ENCODE assay signal across 1 cellular context in the genomic region with DNA sequence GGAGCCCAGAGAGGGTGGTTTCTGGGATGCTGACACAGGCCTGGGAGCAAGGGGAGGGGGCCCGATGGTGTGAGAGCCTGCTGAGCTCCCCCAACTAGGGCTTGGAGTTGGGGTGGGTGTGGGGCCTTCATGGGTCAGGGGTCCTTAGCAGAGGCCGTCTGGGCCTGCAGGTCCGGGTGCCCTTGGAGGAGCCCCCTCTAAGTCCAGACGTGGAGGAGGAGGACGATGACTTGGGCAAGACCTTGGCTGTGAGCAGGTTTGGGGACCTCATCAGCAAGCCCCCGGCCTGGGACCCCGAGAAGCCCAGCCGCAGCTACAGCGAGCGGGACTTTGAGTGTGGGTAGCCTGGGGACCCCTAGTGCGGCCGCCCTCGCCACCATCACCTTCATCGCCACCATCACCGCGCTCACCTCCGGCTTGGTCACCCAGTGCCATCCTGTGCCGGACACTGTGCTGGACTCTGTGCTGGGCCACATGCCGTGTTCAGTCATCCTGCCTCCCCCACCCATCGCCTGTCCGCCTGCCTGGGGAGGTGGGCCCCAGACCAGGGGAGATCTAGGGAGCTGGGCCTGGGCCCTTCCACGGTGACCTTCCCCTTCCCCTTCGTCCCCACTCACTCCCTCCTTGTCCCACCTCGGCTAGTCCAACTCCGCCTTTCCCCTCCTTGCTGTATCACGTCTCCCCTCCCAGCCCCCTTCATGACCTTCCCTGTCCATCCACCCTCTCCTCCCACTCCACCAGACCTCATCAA.
TF ChIP-seq lines count a peak whose summit lies in the region.

No MANE protein-coding gene starts in this region.

TF ChIP-seq in WTC11, 78 proteins besides CTCF, POLR2A, EP300 and RAD21 (continued from another document):
- TF ChIP-seq, protein P1, sequence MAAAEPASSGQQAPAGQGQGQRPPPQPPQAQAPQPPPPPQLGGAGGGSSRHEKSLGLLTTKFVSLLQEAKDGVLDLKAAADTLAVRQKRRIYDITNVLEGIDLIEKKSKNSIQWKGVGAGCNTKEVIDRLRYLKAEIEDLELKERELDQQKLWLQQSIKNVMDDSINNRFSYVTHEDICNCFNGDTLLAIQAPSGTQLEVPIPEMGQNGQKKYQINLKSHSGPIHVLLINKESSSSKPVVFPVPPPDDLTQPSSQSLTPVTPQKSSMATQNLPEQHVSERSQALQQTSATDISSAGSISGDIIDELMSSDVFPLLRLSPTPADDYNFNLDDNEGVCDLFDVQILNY (CRISPR knock-in tag; IDR thresholded peaks at IDR 0.05) = no peak
- TF ChIP-seq TEAD4 (CRISPR knock-in tag; IDR thresholded peaks at IDR 0.05) = no peak
- TF ChIP-seq NR1H2 (CRISPR knock-in tag; IDR thresholded peaks at IDR 0.05) = no peak
- TF ChIP-seq, protein P2, sequence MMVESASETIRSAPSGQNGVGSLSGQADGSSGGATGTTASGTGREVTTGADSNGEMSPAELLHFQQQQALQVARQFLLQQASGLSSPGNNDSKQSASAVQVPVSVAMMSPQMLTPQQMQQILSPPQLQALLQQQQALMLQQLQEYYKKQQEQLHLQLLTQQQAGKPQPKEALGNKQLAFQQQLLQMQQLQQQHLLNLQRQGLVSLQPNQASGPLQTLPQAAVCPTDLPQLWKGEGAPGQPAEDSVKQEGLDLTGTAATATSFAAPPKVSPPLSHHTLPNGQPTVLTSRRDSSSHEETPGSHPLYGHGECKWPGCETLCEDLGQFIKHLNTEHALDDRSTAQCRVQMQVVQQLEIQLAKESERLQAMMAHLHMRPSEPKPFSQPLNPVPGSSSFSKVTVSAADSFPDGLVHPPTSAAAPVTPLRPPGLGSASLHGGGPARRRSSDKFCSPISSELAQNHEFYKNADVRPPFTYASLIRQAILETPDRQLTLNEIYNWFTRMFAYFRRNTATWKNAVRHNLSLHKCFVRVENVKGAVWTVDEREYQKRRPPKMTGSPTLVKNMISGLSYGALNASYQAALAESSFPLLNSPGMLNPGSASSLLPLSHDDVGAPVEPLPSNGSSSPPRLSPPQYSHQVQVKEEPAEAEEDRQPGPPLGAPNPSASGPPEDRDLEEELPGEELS (CRISPR knock-in tag; IDR thresholded peaks at IDR 0.05) = no peak
- TF ChIP-seq, protein P3, sequence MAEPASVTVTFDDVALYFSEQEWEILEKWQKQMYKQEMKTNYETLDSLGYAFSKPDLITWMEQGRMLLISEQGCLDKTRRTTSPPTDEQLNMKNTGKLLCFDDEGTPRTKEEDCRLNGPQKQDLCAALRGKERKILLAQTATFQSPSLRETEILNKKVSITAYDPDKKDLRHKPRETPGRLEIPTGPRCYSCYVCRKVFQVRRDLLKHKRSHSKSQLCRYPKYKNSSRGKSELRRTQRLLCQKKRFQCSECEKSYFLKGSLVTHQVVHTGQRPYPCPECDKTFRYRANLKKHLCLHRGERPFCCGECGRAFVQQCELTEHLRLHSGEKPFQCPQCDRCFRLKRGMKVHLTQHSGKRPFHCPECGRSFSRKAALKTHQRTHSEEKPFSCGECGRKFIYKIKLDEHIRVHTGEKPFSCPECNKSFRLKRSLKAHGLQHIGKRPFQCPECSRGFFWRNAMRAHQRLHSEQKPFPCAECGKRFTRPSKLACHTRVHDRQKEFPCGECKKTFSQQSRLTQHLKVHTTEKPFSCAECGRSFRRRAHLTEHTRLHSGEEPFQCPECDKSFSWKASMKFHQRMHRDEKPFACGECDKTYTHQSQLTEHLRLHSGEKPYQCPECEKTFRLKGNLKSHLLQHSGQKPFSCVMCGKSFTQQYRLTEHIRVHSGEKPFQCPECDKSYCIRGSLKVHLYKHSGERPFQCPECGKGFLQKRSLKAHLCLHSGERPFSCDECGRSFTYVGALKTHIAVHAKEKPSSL (CRISPR knock-in tag; conservative IDR thresholded peaks at IDR 0.05) = no peak
- no peak for TF ChIP-seq ESRRA (CRISPR knock-in tag; IDR thresholded peaks at IDR 0.05; ENCODE audit: borderline replicate concordance)
- no peak for TF ChIP-seq IRF2 (CRISPR knock-in tag; IDR thresholded peaks at IDR 0.05; ENCODE audit: borderline replicate concordance, low read depth)
- TF ChIP-seq GRHL2 (CRISPR knock-in tag; IDR thresholded peaks at IDR 0.05; ENCODE audit: insufficient replicate concordance, severe bottlenecking) = no peak
- TF ChIP-seq GTF2I (CRISPR knock-in tag; conservative IDR thresholded peaks at IDR 0.05) = no peak
- TF ChIP-seq NR3C1 (CRISPR knock-in tag; conservative IDR thresholded peaks at IDR 0.05; ENCODE audit: low read depth) = no peak
- TF ChIP-seq HMGA2 (CRISPR knock-in tag; IDR thresholded peaks at IDR 0.05) = no peak
- TF ChIP-seq SP1 (CRISPR knock-in tag; conservative IDR thresholded peaks at IDR 0.05) = no peak
- TF ChIP-seq, protein P4, sequence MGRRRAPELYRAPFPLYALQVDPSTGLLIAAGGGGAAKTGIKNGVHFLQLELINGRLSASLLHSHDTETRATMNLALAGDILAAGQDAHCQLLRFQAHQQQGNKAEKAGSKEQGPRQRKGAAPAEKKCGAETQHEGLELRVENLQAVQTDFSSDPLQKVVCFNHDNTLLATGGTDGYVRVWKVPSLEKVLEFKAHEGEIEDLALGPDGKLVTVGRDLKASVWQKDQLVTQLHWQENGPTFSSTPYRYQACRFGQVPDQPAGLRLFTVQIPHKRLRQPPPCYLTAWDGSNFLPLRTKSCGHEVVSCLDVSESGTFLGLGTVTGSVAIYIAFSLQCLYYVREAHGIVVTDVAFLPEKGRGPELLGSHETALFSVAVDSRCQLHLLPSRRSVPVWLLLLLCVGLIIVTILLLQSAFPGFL (CRISPR knock-in tag; IDR thresholded peaks at IDR 0.05; ENCODE audit: borderline replicate concordance) = no peak
